In genomic region chr10:834493-834892, GRCh38 we compare ENCODE assay signal across 35 cellular contexts.
"Had no signal": no experiment of that assay in that cellular context is flagged by ENCODE, and none has a peak within 500 bp of the region (broad histone marks: within the 10 kb centered on the region; RNA-seq: fewer than 3 reads in every experiment).

No MANE protein-coding gene starts in this region.

- DNase-seq: Kasumi-1, MG63, MM.1S, MV-4-11, NCI-H1048, NCI-H1092, NCI-H1092 treated with DMSO at 0.1 percent for 48 hours, NCI-H1105, NCI-H1105 treated with DMSO at 0.1 percent for 48 hours, NCI-H1417, NCI-H1417 treated with DMSO at 0.1 percent for 48 hours, NCI-H1436, NCI-H1436 treated with DMSO at 0.1 percent for 48 hours, NCI-H146, NCI-H1694, NCI-H1694 treated with DMSO at 0.1 percent for 48 hours, NCI-H187, NCI-H187 treated with DMSO at 0.1 percent for 48 hours, NCI-H1930, NCI-H2029, NCI-H2029 treated with DMSO at 0.1 percent for 48 hours, NCI-H2081, NCI-H2081 treated with DMSO at 0.1 percent for 48 hours, NCI-H2107, NCI-H2171, NCI-H2171 treated with DMSO at 0.1 percent for 48 hours, NCI-H2227 treated with DMSO at 0.1 percent for 48 hours, NCI-H226, NCI-H345, NCI-H446, NCI-H446 treated with DMSO at 0.1 percent for 48 hours, NCI-H510A, NCI-H510A treated with DMSO at 0.1 percent for 48 hours, NCI-H524, NCI-H524 treated with DMSO at 0.1 percent for 48 hours had no signal

- H3K9me3 ChIP-seq: MG63 had no signal

- H3K4me3 ChIP-seq: MG63 had no signal

- H3K27me3 ChIP-seq: MG63 had no signal
